Comparison of ENCODE assay signal across 8 cellular contexts in the genomic region with DNA sequence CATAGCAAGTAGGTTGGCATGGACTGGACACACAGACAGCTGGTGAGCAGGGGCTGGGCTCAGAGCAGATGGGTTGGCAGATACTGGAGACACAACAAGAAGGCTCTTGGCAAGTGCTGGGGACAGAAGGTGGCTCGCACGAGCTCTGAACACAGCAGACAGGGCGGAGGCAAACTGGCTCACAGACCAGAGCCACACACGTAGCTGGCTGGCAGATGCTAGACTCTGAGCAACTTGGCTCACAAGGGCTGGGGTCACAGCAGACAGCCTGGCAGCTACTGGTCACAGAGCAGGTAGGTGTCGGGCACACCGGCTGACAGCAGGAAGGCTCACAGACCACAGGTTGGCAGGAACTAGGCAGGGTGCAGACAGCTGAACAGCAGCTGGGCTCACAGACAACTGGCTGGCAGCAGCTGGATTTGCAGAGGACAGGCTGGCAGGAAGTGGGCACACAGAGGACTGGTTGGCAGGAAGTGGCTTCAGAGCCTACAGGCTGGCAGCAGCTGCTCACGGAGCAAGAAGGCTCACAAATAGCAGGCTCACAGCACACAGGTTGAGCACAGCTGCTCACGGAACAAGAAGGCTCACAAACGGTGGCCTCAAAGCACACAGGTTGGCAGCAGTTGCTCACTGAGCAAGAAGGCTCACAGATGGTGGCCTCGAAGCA. TPM values are rescaled to one million over a fixed set of nuclear protein-coding genes. Genes with fewer than 3 reads are reported as not detected.
A peak's percentile ranks its signal among the peaks of the same experiment; 100 is the strongest.
DNase-seq lines count a peak whose midpoint lies in the region; ATAC-seq and TF ChIP-seq lines count a peak whose summit lies in the region.

No MANE protein-coding gene starts in this region.

- H3K9me3 ChIP-seq in heart right ventricle, result no peaks in the 10 kb centered on the region

- TF ChIP-seq CTCF in NB4 (IDR thresholded peaks at IDR 0.05; ENCODE audit: low read depth, low read length) (no peak), heart right ventricle (IDR thresholded peaks at IDR 0.05) (no peak)

- H3K27me3 ChIP-seq in heart right ventricle, result peaks cover 0 to 28% (median 8%) of the 10 kb centered on the region in 7 donors

- no peaks in the 10 kb centered on the region for H3K36me3 ChIP-seq in heart right ventricle

- H3K4me3 ChIP-seq in NB4 (ENCODE audit: low read depth, low read length) (no peak overlapping the region), heart right ventricle (peak overlapping the region in 2 of 10 donors; percentile 14 to 24)

- H3K27ac ChIP-seq in heart right ventricle, result peak overlapping the region in 3 of 10 donors; percentile 3 to 85 (median 34)

- WGBS in heart right ventricle, 2 donors, result 48 to 68% methylated on average over 10 of the region's 10 CpGs

- H3K4me1 ChIP-seq in heart right ventricle, result peaks cover 0 to 26% (median 4%) of the 10 kb centered on the region in 9 donors

- ATAC-seq in heart right ventricle (peak; percentile 84 to 95 (median 90)), GM21576 (IDR thresholded peaks at IDR 0.05; ENCODE audit: unreplicated experiment) (no peak), HG03025 (IDR thresholded peaks at IDR 0.05; ENCODE audit: low FRiP score, unreplicated experiment) (no peak), HG02840 (IDR thresholded peaks at IDR 0.05; ENCODE audit: low FRiP score, unreplicated experiment) (no peak)

- DNase-seq in COR-L47 (lab: John Stamatoyannopoulos, UW) (peak; percentile 82), NB4 (ENCODE audit: low read depth) (peak; percentile 14), heart right ventricle (peak; percentile 34 to 70)
- peak; percentile 14 to 23 (median 22) for DNase-seq in activated CD8-positive, alpha-beta memory T cell treated with anti-CD3 and anti-CD28 coated beads for 48 hours (ENCODE audit: low read depth in 2 of 3, low spot score in 2 of 3)
- peak; percentile 8 to 77 (median 63) for DNase-seq in stimulated activated CD4-positive, alpha-beta T cell treated with anti-CD3 and anti-CD28 coated beads, TNF-alpha, amount 100 ng/mL, for 1 hour (ENCODE audit: low read depth in 3 of 3, low spot score in 1 of 3)

- no peak for TF ChIP-seq POLR2A in NB4 (IDR thresholded peaks at IDR 0.05; ENCODE audit: extremely low read depth, insufficient read length)

- intact Hi-C loops in heart right ventricle (cut with DNase I), result loop anchor here in 1 of 10 donors (10.0 kb wide), 1 partner anchor 186 kb away; no protein-coding TSS in a partner anchor

RNA-seq across cellular contexts. Expression of a gene that starts 0.7 kb away (rescaled TPM):
- total RNA-seq in heart right ventricle, result not detected
- polyA plus RNA-seq in heart right ventricle, result not detected

RNA-seq across cellular contexts. Expression of a gene that starts 5.7 kb away (rescaled TPM):
- not detected for total RNA-seq in heart right ventricle
- not detected for polyA plus RNA-seq in heart right ventricle

RNA-seq across cellular contexts. Expression of a gene that starts 7.1 kb away (rescaled TPM):
- not detected for total RNA-seq in heart right ventricle
- not detected for polyA plus RNA-seq in heart right ventricle

RNA-seq across cellular contexts. Expression of a gene that starts 32.9 kb away (rescaled TPM):
- total RNA-seq in heart right ventricle, result not detected
- polyA plus RNA-seq in heart right ventricle, result not detected

RNA-seq across cellular contexts. Expression of a gene that starts 42.2 kb away (rescaled TPM):
- not detected for total RNA-seq in heart right ventricle
- not detected for polyA plus RNA-seq in heart right ventricle

Comparison
In these comparisons a context has a peak if more than half of its experiments do, and no peak if none do; other contexts are left out.
1. DNase-seq: peak in every context shown above with its lines; median percentile 82 in COR-L47; 63 in stimulated activated CD4-positive, alpha-beta T cell treated with anti-CD3 and anti-CD28 coated beads, TNF-alpha, amount 100 ng/mL, for 1 hour; 52 in heart right ventricle; 22 in activated CD8-positive, alpha-beta memory T cell treated with anti-CD3 and anti-CD28 coated beads for 48 hours; 14 in NB4.
2. ATAC-seq: peak in heart right ventricle (8 of 8); none in GM21576 (single experiment), HG03025 (single experiment) and HG02840 (single experiment).